21 cellular contexts compared by ENCODE assay signal in the genomic region with DNA sequence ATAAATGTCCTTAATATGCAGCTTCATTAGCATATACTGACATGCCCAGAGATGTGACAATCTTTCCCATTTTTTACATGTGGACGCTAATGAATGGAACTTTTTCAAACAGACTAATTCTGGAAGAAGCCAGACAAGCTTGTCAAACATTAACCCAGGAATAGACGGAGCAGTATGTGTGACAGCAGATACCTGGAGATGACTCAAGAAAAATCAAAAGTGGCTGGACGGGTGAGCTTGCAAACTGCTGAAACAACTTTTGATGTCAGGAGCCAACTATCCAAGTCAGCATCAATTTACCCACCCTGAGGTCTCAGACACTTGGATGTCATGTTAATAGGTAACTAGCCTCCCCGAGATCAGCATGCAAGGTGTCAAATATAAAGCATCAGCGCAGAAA.
A peak's percentile ranks its signal among the peaks of the same experiment; 100 is the strongest.
DNase-seq lines count a peak whose midpoint lies in the region; FAIRE-seq and TF ChIP-seq lines count a peak whose summit lies in the region.
"Had no signal": no experiment of that assay in that cellular context is flagged by ENCODE, and none has a peak within 500 bp of the region (broad histone marks: within the 10 kb centered on the region; RNA-seq: fewer than 3 reads in every experiment).

No MANE protein-coding gene starts in this region.

- H3K27me3 ChIP-seq in small intestine (ENCODE audit: control insufficient read depth in 2 of 2, insufficient read depth in 2 of 2, low read length in 2 of 2), result no peaks in the 10 kb centered on the region
- H3K27me3 ChIP-seq: MG63 had no signal

- H3K4me3 ChIP-seq in small intestine (ENCODE audit: low read depth in 1 of 2, low read length in 2 of 2), result no peak overlapping the region
- H3K4me3 ChIP-seq: GM12878, GM23338, MG63 had no signal

- peaks cover 2% of the 10 kb centered on the region for H3K9me3 ChIP-seq in small intestine (ENCODE audit: control insufficient read depth, low read depth)
- H3K9me3 ChIP-seq: MG63 had no signal

- no peaks in the 10 kb centered on the region for H3K36me3 ChIP-seq in small intestine (ENCODE audit: control insufficient read depth in 2 of 2, insufficient read depth in 2 of 2, low read length in 2 of 2)
- H3K36me3 ChIP-seq: MG63 had no signal

- intact Hi-C loops in posterior vena cava (cut with DNase I), result no loop called here

- FAIRE-seq in small intestine (lab: Jason Lieb, UNC), result no peak
- FAIRE-seq: GM12878, GM18507, HepG2 had no signal

- no peaks in the 10 kb centered on the region for H3K4me1 ChIP-seq in small intestine (ENCODE audit: control insufficient read depth in 2 of 2, insufficient read depth in 1 of 2, low read depth in 1 of 2, low read length in 1 of 2)

- DNase-seq in HK-2 (ENCODE audit: unreplicated experiment), result peak; percentile 18
- DNase-seq in kidney glomerular epithelial cell (lab: John Stamatoyannopoulos, UW), result peak; percentile 70
- no peak for DNase-seq in MV-4-11 (lab: John Stamatoyannopoulos, UW)
- DNase-seq in NCI-H1105 treated with DMSO at 0.1 percent for 48 hours (lab: John Stamatoyannopoulos, UW), result no peak
- DNase-seq in small intestine, result no peak
- no peak for DNase-seq in posterior vena cava (ENCODE audit: low spot score)
- DNase-seq: AML-193, HCEC 1CT, MG63, NCI-H1092 treated with DMSO at 0.1 percent for 48 hours, NCI-H2081, NCI-H2171 treated with DMSO at 0.1 percent for 48 hours, NCI-H446, NCI-H526 treated with DMSO at 0.1 percent for 48 hours had no signal

- peak overlapping the region; percentile 64 for H3K27ac ChIP-seq in VCaP
- H3K27ac ChIP-seq in small intestine (ENCODE audit: low read depth in 1 of 2, low read length in 1 of 2), result no peak overlapping the region
- H3K27ac ChIP-seq: C4-2B, KMS-11 had no signal

- 28 to 59% (median 40%) methylated on average over 5 of the region's 5 CpGs for WGBS in small intestine, 3 donors

- TF ChIP-seq CTCF in VCaP (conservative IDR thresholded peaks at IDR 0.05), result no peak

Comparison
In these comparisons a context has a peak if more than half of its experiments do, and no peak if none do; other contexts are left out.
1. DNase-seq: peak in HK-2 (single experiment) and kidney glomerular epithelial cell (single experiment); none in MV-4-11 (single experiment), NCI-H1105 treated with DMSO at 0.1 percent for 48 hours (single experiment), small intestine (single experiment) and posterior vena cava (single experiment).